Comparison of ENCODE assay signal across 8 cellular contexts in genomic region chr4:86934147-86934771, GRCh38. TPM values are rescaled to one million over a fixed set of nuclear protein-coding genes. Genes with fewer than 3 reads are reported as not detected.
DNase-seq lines count a peak whose midpoint lies in the region; ATAC-seq and TF ChIP-seq lines count a peak whose summit lies in the region.

No MANE protein-coding gene starts in this region.

- H3K36me3 ChIP-seq in esophagus (ENCODE audit: control insufficient read depth in 2 of 2, insufficient read depth in 2 of 2, low read length in 1 of 2) (no peaks in the 10 kb centered on the region), ovary (no peaks in the 10 kb centered on the region)

- DNase-seq in DMS 273 (lab: John Stamatoyannopoulos, UW; ENCODE audit: unreplicated experiment), result peak; percentile 28
- no peak for DNase-seq in DMS 273 treated with DMSO at 0.1 percent for 48 hours (lab: John Stamatoyannopoulos, UW)
- DNase-seq in T-cell, result peak in 2 of 34 experiments; percentile 2 to 20
- no peak for DNase-seq in ovary
- DNase-seq in activated gamma-delta T cell treated with Interleukin-2 at 50 U/mL for 16 hours, result no peak
- no peak for DNase-seq in retina

- CTCF ChIA-PET in T-cell (lab: Charles Lee), result interaction anchor here (0.5 to 3.3 kb wide), 22 partner anchors 11 to 457 kb away, joined by 3 to 50 read pairs (median 3); partner anchors contain the start of gene KLHL8 (in 1 of the 2)

- peak overlapping the region; percentile 87 to 98 for H3K27ac ChIP-seq in esophagus (ENCODE audit: low read depth in 2 of 2, low read length in 1 of 2)
- peak overlapping the region; percentile 59 to 82 for H3K27ac ChIP-seq in ovary

- no peaks in the 10 kb centered on the region for H3K9me3 Mint-ChIP-seq in T-cell

- no peak for TF ChIP-seq CTCF in ovary (IDR thresholded peaks at IDR 0.05)

- H3K4me3 ChIP-seq in esophagus (ENCODE audit: low read depth in 1 of 2, low read length in 2 of 2) (peak overlapping the region; percentile 52 to 58), ovary (peak overlapping the region; percentile 91)

- peaks cover 41 to 47% (median 45%) of the 10 kb centered on the region in 3 donors for H3K4me1 Mint-ChIP-seq in T-cell

- H3K4me1 ChIP-seq in esophagus (ENCODE audit: control insufficient read depth in 2 of 2, insufficient read depth in 2 of 2, low read length in 1 of 2) (no peaks in the 10 kb centered on the region), ovary (ENCODE audit: insufficient read depth) (peaks cover 2% of the 10 kb centered on the region)

- no peaks in the 10 kb centered on the region for H3K27me3 Mint-ChIP-seq in T-cell

- POLR2A ChIA-PET in T-cell (lab: Charles Lee), result interaction anchor here (0.5 to 2.7 kb wide), 18 partner anchors 11 to 1678 kb away, joined by 3 to 34 read pairs (median 4); no protein-coding TSS in a partner anchor

- peak overlapping the region; percentile 91 for H3K27ac Mint-ChIP-seq in T-cell

- 5 to 7% methylated on average over 15 of the region's 15 CpGs for WGBS in esophagus, 2 donors
- WGBS in ovary, 3 donors, result 19 to 25% (median 23%) methylated on average over 15 of the region's 15 CpGs

- peak overlapping the region; percentile 84 to 87 (median 86) for H3K4me3 Mint-ChIP-seq in T-cell

- intact Hi-C loops in ovary (cut with DNase I), result loop anchor here in 3 of 4 donors (2.0 to 10.0 kb wide), 4 partner anchors 71 to 291 kb away; partner anchors contain the start of gene KLHL8 (in 1 of the 3)

- peaks cover 14% of the 10 kb centered on the region for H3K36me3 Mint-ChIP-seq in T-cell

- no peaks in the 10 kb centered on the region for H3K9me3 ChIP-seq in esophagus (ENCODE audit: control insufficient read depth in 2 of 2, insufficient read depth in 1 of 2, low read depth in 1 of 2, low read length in 1 of 2)
- no peaks in the 10 kb centered on the region for H3K9me3 ChIP-seq in ovary

- no peak for TF ChIP-seq EP300 in ovary (IDR thresholded peaks at IDR 0.05)

- TF ChIP-seq POLR2A in ovary (IDR thresholded peaks at IDR 0.05), result no peak

- ATAC-seq in T-cell (replicated peaks in 1 of 4) (no peak), GM21619 (IDR thresholded peaks at IDR 0.05; ENCODE audit: unreplicated experiment) (no peak)

- H3K27me3 ChIP-seq in esophagus (ENCODE audit: control insufficient read depth in 1 of 2, insufficient read depth in 2 of 2, low read length in 2 of 2) (no peaks in the 10 kb centered on the region), ovary (no peaks in the 10 kb centered on the region)

RNA-seq across cellular contexts. Expression of gene AFF1, which starts 0.6 kb away (rescaled TPM):
- 100 to 1,000 TPM in 2 of 5 donors, 10 to 100 TPM in 3; 65.3 to 112 (median 93.4) TPM for total RNA-seq in T-cell
- 10 to 100 TPM in 1 of 2 donors, 1 to 10 TPM in 1; 7.5 to 10.4 TPM for polyA plus RNA-seq in esophagus
- total RNA-seq in ovary, result 100 to 1,000 TPM in 1 of 7 donors, 10 to 100 TPM in 6; 56.8 to 107 (median 82.5) TPM
- polyA plus RNA-seq in ovary, result 10 to 100 TPM; 26.0 to 44.6 TPM

RNA-seq across cellular contexts. Expression of gene C4orf36, which starts 42.0 kb away (rescaled TPM):
- under 1 TPM in 1 of 5 donors, not detected in 4; 0.79 TPM for total RNA-seq in T-cell
- polyA plus RNA-seq in esophagus, result 1 to 10 TPM; 1.0 to 2.0 TPM
- 1 to 10 TPM in 4 of 7 donors, under 1 TPM in 1, not detected in 2; 0.74 to 4.3 (median 2.0) TPM for total RNA-seq in ovary
- polyA plus RNA-seq in ovary, result 1 to 10 TPM; 1.4 to 1.6 TPM
